Comparison of ENCODE assay signal across 9 cellular contexts in genomic region chr9:34493972-34494535, GRCh38. TPM values are rescaled to one million over a fixed set of nuclear protein-coding genes. Genes with fewer than 3 reads are reported as not detected.
A peak's percentile ranks its signal among the peaks of the same experiment; 100 is the strongest.
DNase-seq lines count a peak whose midpoint lies in the region; ATAC-seq, FAIRE-seq and TF ChIP-seq lines count a peak whose summit lies in the region.
"Had no signal": no experiment of that assay in that cellular context is flagged by ENCODE, and none has a peak within 500 bp of the region (broad histone marks: within the 10 kb centered on the region; RNA-seq: fewer than 3 reads in every experiment).

No MANE protein-coding gene starts in this region.

- no peak for TF ChIP-seq POLR2A in GM12892 (IDR thresholded peaks at IDR 0.05; ENCODE audit: low read depth, low read length)

- TF ChIP-seq EP300 in SK-N-SH (IDR thresholded peaks at IDR 0.05; ENCODE audit: borderline replicate concordance in 1 of 2, low read depth in 1 of 2, low read length in 1 of 2): no peak

- 67% methylated on average over 8 of the region's 8 CpGs for WGBS in SK-N-SH (ENCODE audit: low lambda C conversion rate)

- H3K9ac ChIP-seq in SK-N-SH: no peak overlapping the region
- H3K9ac ChIP-seq: parathyroid adenoma had no signal

- no peak overlapping the region for H3K4me2 ChIP-seq in SK-N-SH

- POLR2A ChIA-PET in SK-N-SH (lab: Yijun Ruan, JAX): no interaction called here

- FAIRE-seq in GM12892 (lab: Jason Lieb, UNC): no peak

- H3K36me3 ChIP-seq in SK-N-SH (replicated peaks in 1 of 2; ENCODE audit: control insufficient read depth in 1 of 2, insufficient read depth in 2 of 2, low read length in 1 of 2) (no peaks in the 10 kb centered on the region), WERI-Rb-1 (no peaks in the 10 kb centered on the region)

- H3K4me3 ChIP-seq in SK-N-SH (ENCODE audit: low read depth in 2 of 2, low read length in 1 of 2): no peak overlapping the region
- H3K4me3 ChIP-seq in WERI-Rb-1 (ENCODE audit: low read depth, low read length): no peak overlapping the region

- CTCF ChIA-PET in SK-N-SH (lab: Yijun Ruan, JAX): interaction anchor here (0.8 to 13.3 kb wide), 10 partner anchors 7 to 162 kb away, joined by 3 to 103 read pairs (median 6); no protein-coding TSS in a partner anchor

- no peak for ATAC-seq in HG03354 (IDR thresholded peaks at IDR 0.05; ENCODE audit: poor library complexity, severe bottlenecking, unreplicated experiment)

- H3K79me2 ChIP-seq in SK-N-SH (ENCODE audit: insufficient read depth): no peaks in the 10 kb centered on the region
- H3K79me2 ChIP-seq: parathyroid adenoma had no signal

- peak; percentile 29 for DNase-seq in HS-27A (ENCODE audit: low read depth)
- DNase-seq in SK-N-SH: no peak
- DNase-seq in fibroblast of peridontal ligament (ENCODE audit: extremely low read depth): peak; percentile 51
- peak; percentile 36 for DNase-seq in renal cortical epithelial cell (ENCODE audit: low read depth)
- DNase-seq in NCI-H345 (lab: John Stamatoyannopoulos, UW): no peak
- no peak for DNase-seq in GM12892 (ENCODE audit: insufficient read length)
- DNase-seq in WERI-Rb-1: no peak

- no peak for TF ChIP-seq RAD21 in SK-N-SH (IDR thresholded peaks at IDR 0.05; ENCODE audit: low read length)

- no peak overlapping the region for H2AFZ ChIP-seq in SK-N-SH (ENCODE audit: low read depth)
- H2AFZ ChIP-seq: parathyroid adenoma had no signal

- H3K4me1 ChIP-seq in SK-N-SH (ENCODE audit: control insufficient read depth in 1 of 2, insufficient read depth in 2 of 2, low read depth in 1 of 2, low read length in 1 of 2): peaks cover 0 to 6% of the 10 kb centered on the region in 2 experiments; a peak in 1 of 4 replicates
- H3K4me1 ChIP-seq: parathyroid adenoma had no signal

- H3K27me3 ChIP-seq in SK-N-SH (ENCODE audit: insufficient read depth) (no peaks in the 10 kb centered on the region; the same call in 1 of the 2 replicates), WERI-Rb-1 (ENCODE audit: insufficient read depth, low read depth, severe bottlenecking) (no peaks in the 10 kb centered on the region)

- no peaks in the 10 kb centered on the region for H3F3A ChIP-seq in SK-N-SH (replicated peaks; ENCODE audit: insufficient read depth)

- H3K27ac ChIP-seq in SK-N-SH (ENCODE audit: low read depth in 2 of 2, low read length in 1 of 2) (no peak overlapping the region), WERI-Rb-1 (no peak overlapping the region)
- H3K27ac ChIP-seq: parathyroid adenoma had no signal

- no peaks in the 10 kb centered on the region for H4K20me1 ChIP-seq in SK-N-SH (ENCODE audit: insufficient read depth)

- TF ChIP-seq CTCF in SK-N-SH (IDR thresholded peaks at IDR 0.05) (no peak), WERI-Rb-1 (IDR thresholded peaks at IDR 0.05; ENCODE audit: low read depth, low read length) (no peak)

- H3K9me2 ChIP-seq in SK-N-SH: no peaks in the 10 kb centered on the region

- H3K9me3 ChIP-seq in SK-N-SH (no peaks in the 10 kb centered on the region), WERI-Rb-1 (ENCODE audit: severe bottlenecking) (no peaks in the 10 kb centered on the region)

TF ChIP-seq in SK-N-SH, 30 proteins besides CTCF, POLR2A, EP300 and RAD21:
- no peak for TF ChIP-seq SIN3A (IDR thresholded peaks at IDR 0.05; ENCODE audit: borderline replicate concordance, low read depth, low read length)
- TF ChIP-seq, protein P1, sequence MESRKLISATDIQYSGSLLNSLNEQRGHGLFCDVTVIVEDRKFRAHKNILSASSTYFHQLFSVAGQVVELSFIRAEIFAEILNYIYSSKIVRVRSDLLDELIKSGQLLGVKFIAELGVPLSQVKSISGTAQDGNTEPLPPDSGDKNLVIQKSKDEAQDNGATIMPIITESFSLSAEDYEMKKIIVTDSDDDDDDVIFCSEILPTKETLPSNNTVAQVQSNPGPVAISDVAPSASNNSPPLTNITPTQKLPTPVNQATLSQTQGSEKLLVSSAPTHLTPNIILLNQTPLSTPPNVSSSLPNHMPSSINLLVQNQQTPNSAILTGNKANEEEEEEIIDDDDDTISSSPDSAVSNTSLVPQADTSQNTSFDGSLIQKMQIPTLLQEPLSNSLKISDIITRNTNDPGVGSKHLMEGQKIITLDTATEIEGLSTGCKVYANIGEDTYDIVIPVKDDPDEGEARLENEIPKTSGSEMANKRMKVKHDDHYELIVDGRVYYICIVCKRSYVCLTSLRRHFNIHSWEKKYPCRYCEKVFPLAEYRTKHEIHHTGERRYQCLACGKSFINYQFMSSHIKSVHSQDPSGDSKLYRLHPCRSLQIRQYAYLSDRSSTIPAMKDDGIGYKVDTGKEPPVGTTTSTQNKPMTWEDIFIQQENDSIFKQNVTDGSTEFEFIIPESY (IDR thresholded peaks at IDR 0.05; ENCODE audit: borderline replicate concordance, low read depth): no peak
- TF ChIP-seq EZH2phosphoT487 (IDR thresholded peaks at IDR 0.05; ENCODE audit: borderline replicate concordance, low read depth): no peak
- TF ChIP-seq GATA2 (CRISPR knock-in tag; IDR thresholded peaks at IDR 0.05): no peak
- no peak for TF ChIP-seq ELF1 (IDR thresholded peaks at IDR 0.05)
- peak; percentile 98 for TF ChIP-seq REST (IDR thresholded peaks at IDR 0.05; ENCODE audit: low read depth, low read length)

RNA-seq across cellular contexts. Expression of gene ENHO, which starts 28.7 kb away (rescaled TPM):
- polyA plus RNA-seq in SK-N-SH (2012; rRNA removed): 1.2 and 1.5 TPM in 2 replicates
- polyA plus RNA-seq in SK-N-SH (2012; cell fraction: cytosol; rRNA removed): 0.44 and 1.2 TPM in 2 replicates
- 0.18 and 1.0 TPM in 2 replicates for polyA plus RNA-seq in SK-N-SH (2012; cell fraction: nucleus; rRNA removed)
- 0.30 TPM in 1 of 2 replicates, not detected in the other for total RNA-seq in renal cortical epithelial cell
- polyA plus RNA-seq in GM12892 (2012; ENCODE audit: missing spikeins): not detected

RNA-seq across cellular contexts. Expression of gene DNAI1, which starts 35.4 kb away (rescaled TPM):
- polyA plus RNA-seq in SK-N-SH (2012; rRNA removed): 0.46 and 0.55 TPM in 2 replicates
- polyA plus RNA-seq in SK-N-SH (2012; cell fraction: cytosol; rRNA removed): 0.12 and 0.22 TPM in 2 replicates
- 2.2 and 3.5 TPM in 2 replicates for polyA plus RNA-seq in SK-N-SH (2012; cell fraction: nucleus; rRNA removed)
- total RNA-seq in renal cortical epithelial cell: 0.99 TPM in 1 of 2 replicates, not detected in the other
- polyA plus RNA-seq in GM12892 (2012; ENCODE audit: missing spikeins): not detected

RNA-seq across cellular contexts. Expression of gene FAM219A, which starts 35.7 kb away (rescaled TPM):
- 15.7 and 18.5 TPM in 2 replicates for polyA plus RNA-seq in SK-N-SH (2012; rRNA removed)
- polyA plus RNA-seq in SK-N-SH (2012; cell fraction: cytosol; rRNA removed): 10.6 and 13.3 TPM in 2 replicates
- 44.4 and 52.5 TPM in 2 replicates for polyA plus RNA-seq in SK-N-SH (2012; cell fraction: nucleus; rRNA removed)
- total RNA-seq in renal cortical epithelial cell: 11.6 and 17.2 TPM in 2 replicates
- 1.2 TPM for polyA plus RNA-seq in GM12892 (2012; ENCODE audit: missing spikeins)

Comparison
In these comparisons a context has a peak if more than half of its experiments do, and no peak if none do; other contexts are left out.
1. DNase-seq: peak in HS-27A (single experiment), fibroblast of peridontal ligament (single experiment) and renal cortical epithelial cell (single experiment); none in SK-N-SH (single experiment), NCI-H345 (single experiment), GM12892 (single experiment) and WERI-Rb-1 (single experiment).